13 cellular contexts compared by ENCODE assay signal in genomic region chr16:84827131-84827574, GRCh38. TPM values are rescaled to one million over a fixed set of nuclear protein-coding genes. Genes with fewer than 3 reads are reported as not detected.
A peak's percentile ranks its signal among the peaks of the same experiment; 100 is the strongest.
DNase-seq lines count a peak whose midpoint lies in the region; TF ChIP-seq lines count a peak whose summit lies in the region.
"Had no signal": no experiment of that assay in that cellular context is flagged by ENCODE, and none has a peak within 500 bp of the region (broad histone marks: within the 10 kb centered on the region; RNA-seq: fewer than 3 reads in every experiment).

No MANE protein-coding gene starts in this region.

- H3K79me2 ChIP-seq in SK-N-SH (ENCODE audit: insufficient read depth): no peaks in the 10 kb centered on the region

- TF ChIP-seq EP300 in SK-N-SH (IDR thresholded peaks at IDR 0.05; ENCODE audit: borderline replicate concordance in 1 of 2, low read depth in 1 of 2, low read length in 1 of 2): peak in 1 of 2 experiments; percentile 69; a peak in 1 of 4 replicates

- peak overlapping the region; percentile 85 for H2AFZ ChIP-seq in SK-N-SH (ENCODE audit: low read depth)

- H3K27me3 ChIP-seq in SK-N-SH (ENCODE audit: insufficient read depth): no peaks in the 10 kb centered on the region
- H3K27me3 ChIP-seq: SJSA1 had no signal

- peaks cover 6% of the 10 kb centered on the region for H3K36me3 Mint-ChIP-seq in glutamatergic neuron (ENCODE audit: unreplicated experiment)
- H3K36me3 Mint-ChIP-seq: activated naive CD4-positive, alpha-beta T cell treated with anti-CD3 and anti-CD28 coated beads, Interleukin-2, amount 50 U/mL, for 24 hours had no signal

- H3K27me3 Mint-ChIP-seq in glutamatergic neuron (ENCODE audit: unreplicated experiment): peaks cover 4% of the 10 kb centered on the region
- H3K27me3 Mint-ChIP-seq: activated naive CD4-positive, alpha-beta T cell treated with anti-CD3 and anti-CD28 coated beads, Interleukin-2, amount 50 U/mL, for 24 hours had no signal

- POLR2A ChIA-PET in SK-N-SH (lab: Yijun Ruan, JAX): interaction anchor here (0.6 kb wide), 2 partner anchors 12 to 22 kb away, joined by 3 read pairs; no protein-coding TSS in a partner anchor

- 0 out of 2 replicates have a peak overlapping the region, but pooled peaks have one; percentile 41 for H3K4me2 ChIP-seq in SK-N-SH

- no peak overlapping the region for H3K4me3 ChIP-seq in SK-N-SH (ENCODE audit: low read depth in 2 of 2, low read length in 1 of 2)
- H3K4me3 ChIP-seq: SJSA1 had no signal

- H3K9me3 Mint-ChIP-seq in glutamatergic neuron (ENCODE audit: unreplicated experiment): peaks cover 3% of the 10 kb centered on the region
- H3K9me3 Mint-ChIP-seq: activated naive CD4-positive, alpha-beta T cell treated with anti-CD3 and anti-CD28 coated beads, Interleukin-2, amount 50 U/mL, for 24 hours had no signal

- H3K4me1 Mint-ChIP-seq in glutamatergic neuron (ENCODE audit: low read depth, unreplicated experiment): peaks cover 21% of the 10 kb centered on the region
- H3K4me1 Mint-ChIP-seq: activated naive CD4-positive, alpha-beta T cell treated with anti-CD3 and anti-CD28 coated beads, Interleukin-2, amount 50 U/mL, for 24 hours had no signal

- H3F3A ChIP-seq in SK-N-SH (replicated peaks; ENCODE audit: insufficient read depth): peaks cover 17% of the 10 kb centered on the region

- no peaks in the 10 kb centered on the region for H3K36me3 ChIP-seq in SK-N-SH (replicated peaks in 1 of 2; ENCODE audit: control insufficient read depth in 1 of 2, insufficient read depth in 2 of 2, low read length in 1 of 2)
- H3K36me3 ChIP-seq: SJSA1 had no signal

- no peaks in the 10 kb centered on the region for H3K9me3 ChIP-seq in SK-N-SH
- H3K9me3 ChIP-seq: SJSA1 had no signal

- no peaks in the 10 kb centered on the region for H3K9me2 ChIP-seq in SK-N-SH

- no peak for TF ChIP-seq CTCF in SK-N-SH (IDR thresholded peaks at IDR 0.05)
- TF ChIP-seq CTCF in glutamatergic neuron (IDR thresholded peaks at IDR 0.05; ENCODE audit: partially characterized antibody, unreplicated experiment): no peak

- no peaks in the 10 kb centered on the region for H4K20me1 ChIP-seq in SK-N-SH (ENCODE audit: insufficient read depth)

- no peak for TF ChIP-seq RAD21 in SK-N-SH (IDR thresholded peaks at IDR 0.05; ENCODE audit: low read length)

- H3K27ac ChIP-seq in SK-N-SH (ENCODE audit: low read depth in 2 of 2, low read length in 1 of 2): peak overlapping the region; percentile 58 to 73
- H3K27ac ChIP-seq: SJSA1 had no signal

- peak overlapping the region; percentile 8 for H3K4me3 Mint-ChIP-seq in glutamatergic neuron (ENCODE audit: unreplicated experiment)
- H3K4me3 Mint-ChIP-seq: activated naive CD4-positive, alpha-beta T cell treated with anti-CD3 and anti-CD28 coated beads, Interleukin-2, amount 50 U/mL, for 24 hours had no signal

- H3K27ac Mint-ChIP-seq in glutamatergic neuron (ENCODE audit: unreplicated experiment): peak overlapping the region; percentile 90
- H3K27ac Mint-ChIP-seq: activated naive CD4-positive, alpha-beta T cell treated with anti-CD3 and anti-CD28 coated beads, Interleukin-2, amount 50 U/mL, for 24 hours had no signal

- H3K4me1 ChIP-seq in SK-N-SH (ENCODE audit: control insufficient read depth in 1 of 2, insufficient read depth in 2 of 2, low read depth in 1 of 2, low read length in 1 of 2): peaks cover 18 to 25% of the 10 kb centered on the region in 2 experiments; a peak in 2 of 4 replicates

- 69% methylated on average over 7 of the region's 16 CpGs for WGBS in SK-N-SH (ENCODE audit: low lambda C conversion rate)

- H3K9ac ChIP-seq in SK-N-SH: peak overlapping the region; percentile 49; the same call in 1 of the 2 replicates

- DNase-seq in CD1c-positive myeloid dendritic cell (ENCODE audit: extremely low spot score) (peak; percentile 19), SK-N-SH (peak; percentile 85), glutamatergic neuron (peak; percentile 67), retina (peak; percentile 48), ecto neural progenitor cell (ENCODE audit: low spot score) (no peak), NCI-H1436 treated with DMSO at 0.1 percent for 48 hours (lab: John Stamatoyannopoulos, UW) (no peak), HuH-7 (ENCODE audit: low spot score) (no peak), SHP77 treated with DMSO at 0.1 percent for 48 hours (lab: John Stamatoyannopoulos, UW) (no peak)
- DNase-seq: activated CD4-positive, alpha-beta T cell treated with anti-CD3 and anti-CD28 coated beads, Interleukin-2, amount 50 U/mL, for 4 hours; kidney glomerular epithelial cell; NCI-H2081 treated with DMSO at 0.1 percent for 48 hours had no signal

- CTCF ChIA-PET in SK-N-SH (lab: Yijun Ruan, JAX): interaction anchor here (1.0 to 1.6 kb wide), 4 partner anchors 71 to 205 kb away, joined by 3 to 7 read pairs (median 4); no protein-coding TSS in a partner anchor

TF ChIP-seq in SK-N-SH, 30 proteins besides CTCF, POLR2A, EP300 and RAD21:
- TF ChIP-seq FOXJ3 (CRISPR knock-in tag; IDR thresholded peaks at IDR 0.05) (peak; percentile 60; the same call in 1 of the 2 replicates), USF2 (IDR thresholded peaks at IDR 0.05; ENCODE audit: borderline replicate concordance, low read depth, low read length) (no peak), YY1 (IDR thresholded peaks at IDR 0.05; ENCODE audit: low read depth) (no peak), TCF12 (IDR thresholded peaks at IDR 0.05) (peak; percentile 68), MAX (IDR thresholded peaks at IDR 0.05; ENCODE audit: low read depth) (no peak), CHD2 (IDR thresholded peaks at IDR 0.05; ENCODE audit: low read length, partially characterized antibody) (peak; percentile 27), RCOR1 (IDR thresholded peaks at IDR 0.05; ENCODE audit: low read length) (peak; percentile 65; the same call in 1 of the 2 replicates), MXI1 (IDR thresholded peaks at IDR 0.05; ENCODE audit: low read depth, low read length) (peak; percentile 12; the same call in 1 of the 2 replicates)
- TF ChIP-seq, protein P1, sequence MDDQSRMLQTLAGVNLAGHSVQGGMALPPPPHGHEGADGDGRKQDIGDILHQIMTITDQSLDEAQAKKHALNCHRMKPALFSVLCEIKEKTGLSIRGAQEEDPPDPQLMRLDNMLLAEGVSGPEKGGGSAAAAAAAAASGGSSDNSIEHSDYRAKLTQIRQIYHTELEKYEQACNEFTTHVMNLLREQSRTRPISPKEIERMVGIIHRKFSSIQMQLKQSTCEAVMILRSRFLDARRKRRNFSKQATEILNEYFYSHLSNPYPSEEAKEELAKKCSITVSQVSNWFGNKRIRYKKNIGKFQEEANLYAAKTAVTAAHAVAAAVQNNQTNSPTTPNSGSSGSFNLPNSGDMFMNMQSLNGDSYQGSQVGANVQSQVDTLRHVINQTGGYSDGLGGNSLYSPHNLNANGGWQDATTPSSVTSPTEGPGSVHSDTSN (IDR thresholded peaks at IDR 0.05): peak; percentile 38

RNA-seq across cellular contexts. Expression of gene CRISPLD2, which starts 7.4 kb away (rescaled TPM):
- 5.3 and 6.3 TPM in 2 replicates for polyA plus RNA-seq in SK-N-SH (2012; rRNA removed)
- polyA plus RNA-seq in SK-N-SH (2012; cell fraction: cytosol; rRNA removed): 3.3 and 3.8 TPM in 2 replicates
- 4.4 and 4.5 TPM in 2 replicates for polyA plus RNA-seq in SK-N-SH (2012; cell fraction: nucleus; rRNA removed)
- total RNA-seq in glutamatergic neuron (ENCODE audit: unreplicated experiment): 9.0 TPM

Comparison
In these comparisons a context has a peak if more than half of its experiments do, and no peak if none do; other contexts are left out.
1. DNase-seq: peak in CD1c-positive myeloid dendritic cell (single experiment), SK-N-SH (single experiment), glutamatergic neuron (single experiment) and retina (single experiment); none in ecto neural progenitor cell (single experiment), NCI-H1436 treated with DMSO at 0.1 percent for 48 hours (single experiment), HuH-7 (single experiment) and SHP77 treated with DMSO at 0.1 percent for 48 hours (single experiment).